Comparison of ENCODE assay signal across 23 cellular contexts in the genomic region with DNA sequence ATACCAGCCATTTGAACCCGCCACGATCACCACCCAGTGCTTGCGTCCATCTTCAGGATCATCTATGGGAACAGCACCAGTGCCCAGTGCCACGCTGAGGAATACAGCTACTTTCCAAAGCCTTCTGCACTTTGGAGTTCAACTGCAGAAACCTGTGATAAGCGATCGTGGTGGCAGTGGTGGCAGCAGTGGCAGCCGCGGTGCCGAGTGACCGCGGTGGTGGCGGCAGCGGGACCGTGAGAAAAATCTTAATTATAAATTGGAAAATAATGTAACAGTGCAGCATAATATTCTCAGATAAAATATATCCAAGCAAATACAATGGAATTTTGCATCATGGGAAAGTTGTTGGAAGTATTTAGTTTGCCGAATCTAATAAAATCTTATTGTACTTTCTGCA.
DNase-seq lines count a peak whose midpoint lies in the region; ATAC-seq, FAIRE-seq and TF ChIP-seq lines count a peak whose summit lies in the region.
"Had no signal": no experiment of that assay in that cellular context is flagged by ENCODE, and none has a peak within 500 bp of the region (broad histone marks: within the 10 kb centered on the region; RNA-seq: fewer than 3 reads in every experiment).

No MANE protein-coding gene starts in this region.

- no peaks in the 10 kb centered on the region for H3K27me3 Mint-ChIP-seq in H9 (ENCODE audit: low read depth)
- H3K27me3 Mint-ChIP-seq: B cell; CD4-positive, alpha-beta T cell had no signal

- H3K23ac ChIP-seq in H9 (ENCODE audit: insufficient read length, low read depth, low read length) = no peak overlapping the region

- no peak overlapping the region for H2BK120ac ChIP-seq in H9 (ENCODE audit: low read depth, low read length, poor library complexity, severe bottlenecking)

- H3K36me3 ChIP-seq in heart left ventricle = no peaks in the 10 kb centered on the region
- H3K36me3 ChIP-seq in GM12878 (ENCODE audit: control insufficient read depth in 2 of 2, insufficient read depth in 2 of 2, low read length in 1 of 2) = no peaks in the 10 kb centered on the region
- H3K36me3 ChIP-seq: BLaER1 treated with 17β-estradiol and CSF1 and Interleukin-3, amounts not matched to agents 10 nM and 100 nM had no signal

- no peak overlapping the region for H3T11ph ChIP-seq in H9 (ENCODE audit: low read length)

- no TSS peak for BruUV-seq in GM12878 (replicated peaks; lab: Mats Ljungman, UMichigan)

- H2AFZ ChIP-seq in H9 (ENCODE audit: low read length) (no peak overlapping the region), GM12878 (ENCODE audit: control insufficient read depth, low read depth, low read length) (no peak overlapping the region)

- H4K20me1 ChIP-seq in H9 (ENCODE audit: control insufficient read depth, insufficient read depth, insufficient read length) = no peaks in the 10 kb centered on the region
- H4K20me1 ChIP-seq in GM12878 (ENCODE audit: control insufficient read depth, insufficient read depth) = no peaks in the 10 kb centered on the region
- H4K20me1 ChIP-seq: BLaER1 treated with 17β-estradiol and CSF1 and Interleukin-3, amounts not matched to agents 10 nM and 100 nM had no signal

- TF ChIP-seq POLR2A in heart left ventricle (IDR thresholded peaks at IDR 0.05) (no peak), GM12878 (IDR thresholded peaks at IDR 0.05; ENCODE audit: low read depth, low read length) (no peak)

- no peak overlapping the region for H2AK5ac ChIP-seq in H9 (ENCODE audit: insufficient read length, low read length)

- WGBS in heart left ventricle, 4 donors = 93 to 97% (median 96%) methylated on average over 15 of the region's 15 CpGs
- WGBS in H9 (ENCODE audit: extremely low coverage, insufficient read length, low lambda C conversion rate) = no CpG with 5 or more reads among the region's 15 CpGs
- 68% methylated on average over 15 of the region's 15 CpGs for WGBS in GM12878 (ENCODE audit: insufficient coverage, insufficient replicate concordance, low lambda C conversion rate, missing lambda C conversion rate)

- no peaks in the 10 kb centered on the region for H3K23me2 ChIP-seq in H9 (ENCODE audit: insufficient read length, low read depth, low read length, poor library complexity, severe bottlenecking)

- H3K14ac ChIP-seq in H9 (ENCODE audit: insufficient read depth, low read length) = no peak overlapping the region

- intact Hi-C loops in Right ventricle myocardium inferior (cut with DNase I) = no loop called here
- intact Hi-C loops in heart left ventricle (cut with DNase I) = no loop called here
- intact Hi-C loops in GM12878 (cut with micrococcal nuclease; ENCODE audit: unreplicated experiment) = no loop called here

- H3K9ac ChIP-seq in H9 (ENCODE audit: extremely low read depth, insufficient read length, low read length) (no peak overlapping the region), GM12878 (ENCODE audit: control insufficient read depth, insufficient read depth, low read length) (no peak overlapping the region)
- H3K9ac ChIP-seq: BLaER1 treated with 17β-estradiol and CSF1 and Interleukin-3, amounts not matched to agents 10 nM and 100 nM had no signal

- RAD21 ChIA-PET in GM12878 (lab: Charles Lee; ENCODE audit: unreplicated experiment) = no interaction called here

- CTCF ChIA-PET in GM12878 (lab: Yijun Ruan, JAX) = no interaction called here

- H3K18ac ChIP-seq in H9 (ENCODE audit: insufficient read length, low read depth, low read length) = no peak overlapping the region

- no peak for FAIRE-seq in GM12878 (lab: Jason Lieb, UNC)
- FAIRE-seq: A204.1, D721Med, GM12892, GM19239 had no signal

- H3K79me2 ChIP-seq in H9 (ENCODE audit: insufficient read depth, low read length) (no peaks in the 10 kb centered on the region), GM12878 (ENCODE audit: control insufficient read depth, insufficient read depth, low read length) (no peaks in the 10 kb centered on the region)

- no peak for TF ChIP-seq CTCF in heart left ventricle (IDR thresholded peaks at IDR 0.05)
- TF ChIP-seq CTCF in H9 (conservative IDR thresholded peaks at IDR 0.05) = no peak
- no peak for TF ChIP-seq CTCF in GM12878 (IDR thresholded peaks at IDR 0.05 in 2 of 3, conservative IDR thresholded peaks at IDR 0.05 in 1 of 3; ENCODE audit: control insufficient read depth in 2 of 3, extremely low read depth in 1 of 3, insufficient read depth in 1 of 3, low read depth in 3 of 3, low read length in 3 of 3)

- no peak overlapping the region for H3K56ac ChIP-seq in H9 (ENCODE audit: insufficient read length, low read depth, low read length)

- in situ Hi-C loops in GM12878 (cut with MboI) = no loop called here

- no peak overlapping the region for H3K4ac ChIP-seq in H9 (ENCODE audit: low read depth, low read length)

- TF ChIP-seq EP300 in GM12878 (IDR thresholded peaks at IDR 0.05; ENCODE audit: borderline replicate concordance in 1 of 2, control insufficient read depth in 1 of 2, low read depth in 2 of 2, low read length in 2 of 2) = no peak

- no peak overlapping the region for H3K27ac Mint-ChIP-seq in H9
- H3K27ac Mint-ChIP-seq: B cell; CD4-positive, alpha-beta T cell; CD8-positive, alpha-beta T cell had no signal

- no peak overlapping the region for H2BK12ac ChIP-seq in H9 (ENCODE audit: insufficient read length, low read depth, low read length)

- no peak overlapping the region for H3K4me2 ChIP-seq in H9 (ENCODE audit: insufficient read depth, insufficient read length, low read length)
- H3K4me2 ChIP-seq in GM12878 (ENCODE audit: control insufficient read depth, insufficient read depth) = no peak overlapping the region
- H3K4me2 ChIP-seq: BLaER1 treated with 17β-estradiol and CSF1 and Interleukin-3, amounts not matched to agents 10 nM and 100 nM had no signal

- H3K4me3 ChIP-seq in heart left ventricle = no peak overlapping the region
- H3K4me3 ChIP-seq in GM12878 = no peak overlapping the region
- H3K4me3 ChIP-seq: BLaER1 treated with 17β-estradiol and CSF1 and Interleukin-3, amounts not matched to agents 10 nM and 100 nM had no signal

- H3K4me1 ChIP-seq in heart left ventricle (no peaks in the 10 kb centered on the region), H9 (ENCODE audit: insufficient read depth, low read length) (no peaks in the 10 kb centered on the region), GM12878 (ENCODE audit: control insufficient read depth, insufficient read depth, low read length) (no peaks in the 10 kb centered on the region)
- H3K4me1 ChIP-seq: BLaER1 treated with 17β-estradiol and CSF1 and Interleukin-3, amounts not matched to agents 10 nM and 100 nM had no signal

- DNase-seq in Right ventricle myocardium inferior (ENCODE audit: missing footprints) (peak; percentile 21), heart left ventricle (no peak), H9 (no peak), GM12878 (ENCODE audit: low read depth, low spot score) (no peak), AG20443 (ENCODE audit: low spot score) (no peak)
- DNase-seq in activated CD4-positive, alpha-beta T cell treated with anti-CD3 and anti-CD28 coated beads, Interleukin-2, amount 50 U/mL, for 1 hour = no peak
- DNase-seq: 8988T; ACHN; AML-193; Caco-2; Calu3; CD4-positive, alpha-beta T cell; CD8-positive, alpha-beta T cell; DMS79 treated with DMSO at 0.1 percent for 48 hours; GF-D8 had no signal

- H3K9me3 ChIP-seq in heart left ventricle (peaks cover 0 to 3% (median 0%) of the 10 kb centered on the region in 12 donors), H9 (ENCODE audit: control insufficient read depth, low read depth, low read length) (no peaks in the 10 kb centered on the region), GM12878 (replicated peaks; ENCODE audit: control insufficient read depth, insufficient read depth, low read length) (no peaks in the 10 kb centered on the region)

- SMC1A ChIA-PET in GM12878 (lab: Charles Lee; ENCODE audit: uncharacterized antibody, unreplicated experiment) = no interaction called here

- no peak overlapping the region for H4K91ac ChIP-seq in H9 (ENCODE audit: insufficient read length, low read depth, low read length)

- no peaks in the 10 kb centered on the region; a peak in 1 of 4 replicates for H3K4me1 Mint-ChIP-seq in H9
- H3K4me1 Mint-ChIP-seq: B cell had no signal

- H2BK20ac ChIP-seq in H9 (ENCODE audit: low read depth, low read length, poor library complexity, severe bottlenecking) = peak overlapping the region; percentile 14

- H4K5ac ChIP-seq in H9 (ENCODE audit: insufficient read length, low read depth, low read length) = no peak overlapping the region

- peaks cover 3 to 4% of the 10 kb centered on the region in 2 experiments; a peak in 3 of 5 replicates for H3K9me3 Mint-ChIP-seq in H9

- H2BK5ac ChIP-seq in H9 (ENCODE audit: insufficient read length, low read length) = no peak overlapping the region

- H3K79me1 ChIP-seq in H9 (ENCODE audit: insufficient read depth, low read depth, low read length, poor library complexity, severe bottlenecking) = no peaks in the 10 kb centered on the region

- no peak for TF ChIP-seq RAD21 in GM12878 (IDR thresholded peaks at IDR 0.05; ENCODE audit: insufficient read depth, low read depth, low read length)

- H3K27me3 ChIP-seq in heart left ventricle (no peaks in the 10 kb centered on the region), H9 (ENCODE audit: insufficient read depth, low read length) (no peaks in the 10 kb centered on the region), GM12878 (replicated peaks in 1 of 2; ENCODE audit: control insufficient read depth in 2 of 2, insufficient read depth in 2 of 2, low read length in 1 of 2) (no peaks in the 10 kb centered on the region)
- H3K27me3 ChIP-seq: BLaER1 treated with 17β-estradiol and CSF1 and Interleukin-3, amounts not matched to agents 10 nM and 100 nM had no signal

- peaks cover 0 to 2% (median 0%) of the 10 kb centered on the region in 3 experiments; a peak in 1 of 7 replicates for H3K36me3 Mint-ChIP-seq in H9 (ENCODE audit: insufficient read depth in 1 of 3, low read depth in 3 of 3)
- H3K36me3 Mint-ChIP-seq: CD8-positive, alpha-beta T cell had no signal

- H2BK15ac ChIP-seq in H9 (ENCODE audit: low read depth, low read length) = no peak overlapping the region

- ATAC-seq in Right ventricle myocardium inferior (no peak), heart left ventricle (no peak), GM12878 (no peak), GM19397 (IDR thresholded peaks at IDR 0.05; ENCODE audit: unreplicated experiment) (no peak)
- ATAC-seq: CD8-positive, alpha-beta T cell had no signal

- no peak overlapping the region for H3K4me3 Mint-ChIP-seq in H9
- H3K4me3 Mint-ChIP-seq: B cell; CD4-positive, alpha-beta T cell; CD8-positive, alpha-beta T cell had no signal

- no peak overlapping the region for H4K8ac ChIP-seq in H9 (replicated peaks; ENCODE audit: insufficient read length, low read depth, low read length)

- H3K27ac ChIP-seq in heart left ventricle (no peak overlapping the region), H9 (ENCODE audit: insufficient read length, low read depth, low read length) (no peak overlapping the region), GM12878 (ENCODE audit: control insufficient read depth, insufficient read depth) (no peak overlapping the region)
- H3K27ac ChIP-seq: BLaER1 treated with 17β-estradiol and CSF1 and Interleukin-3, amounts not matched to agents 10 nM and 100 nM; C4-2B had no signal

- POLR2A ChIA-PET in GM12878 (lab: Charles Lee) = no interaction called here

TF ChIP-seq in GM12878, 131 proteins besides CTCF, POLR2A, EP300 and RAD21 (continues in another document):
- no peak for TF ChIP-seq MEF2B (IDR thresholded peaks at IDR 0.05; ENCODE audit: partially characterized antibody, poor library complexity, severe bottlenecking)
